In the genomic region with DNA sequence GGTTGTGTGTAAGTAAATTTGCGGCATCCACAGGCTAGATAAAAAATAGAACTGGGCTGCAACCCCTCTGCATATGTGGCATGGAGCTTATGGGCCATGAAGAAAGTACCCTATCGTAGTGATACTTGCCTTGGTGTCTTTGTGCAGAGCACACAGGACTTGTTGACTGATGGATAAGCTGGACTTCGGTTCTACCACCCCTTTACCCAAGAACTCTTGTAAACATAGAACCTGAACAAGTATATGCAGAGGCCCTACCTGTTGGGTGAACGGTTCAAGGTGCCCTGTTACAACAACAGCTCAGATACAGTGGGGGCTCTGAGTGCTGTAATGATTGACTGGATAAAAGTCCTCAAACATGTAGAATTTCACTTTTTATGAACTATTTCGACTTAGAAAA, we compare ENCODE assay signal across 36 cellular contexts. TPM values are rescaled to one million over a fixed set of nuclear protein-coding genes. Genes with fewer than 3 reads are reported as not detected.
A peak's percentile ranks its signal among the peaks of the same experiment; 100 is the strongest.
DNase-seq lines count a peak whose midpoint lies in the region; ATAC-seq, FAIRE-seq and TF ChIP-seq lines count a peak whose summit lies in the region.
"Had no signal": no experiment of that assay in that cellular context is flagged by ENCODE, and none has a peak within 500 bp of the region (broad histone marks: within the 10 kb centered on the region; RNA-seq: fewer than 3 reads in every experiment).

No MANE protein-coding gene starts in this region.

- H2AFZ ChIP-seq in HepG2 (ENCODE audit: low read length): no peak overlapping the region

- H3K4me3 Mint-ChIP-seq in neural crest cell: no peak overlapping the region
- H3K4me3 Mint-ChIP-seq in progenitor cell of endocrine pancreas (ENCODE audit: low read depth): no peak overlapping the region
- H3K4me3 Mint-ChIP-seq: B cell; CD14-positive monocyte; CD4-positive, alpha-beta memory T cell; CD4-positive, alpha-beta T cell; CD8-positive, alpha-beta T cell had no signal

- intact Hi-C loops in HepG2 (cut with micrococcal nuclease; ENCODE audit: unreplicated experiment): loop anchor here (2.0 kb wide), 1 partner anchor 81 kb away; no protein-coding TSS in a partner anchor
- intact Hi-C loops in right lobe of liver (cut with DNase I): loop anchor here in 1 of 2 donors (10.0 kb wide), 1 partner anchor 171 kb away; no protein-coding TSS in a partner anchor
- intact Hi-C loops in Panc1 (cut with micrococcal nuclease; ENCODE audit: unreplicated experiment): no loop called here

- H3K27ac Mint-ChIP-seq in neural crest cell (ENCODE audit: unreplicated experiment) (peak overlapping the region; percentile 39), progenitor cell of endocrine pancreas (peak overlapping the region; percentile 13)
- H3K27ac Mint-ChIP-seq: B cell; CD14-positive monocyte; CD4-positive, alpha-beta T cell; CD8-positive, alpha-beta memory T cell; CD8-positive, alpha-beta T cell had no signal

- peaks cover 30% of the 10 kb centered on the region for H3K79me2 ChIP-seq in HepG2 (ENCODE audit: insufficient read depth, low read length)

- ATAC-seq in HepG2 (peak; percentile 68), right lobe of liver (no peak), Panc1 (no peak)
- ATAC-seq: A549; CD8-positive, alpha-beta T cell had no signal

- H3K27ac ChIP-seq in HepG2 (ENCODE audit: extremely low read length, insufficient read depth, low read length): peak overlapping the region; percentile 59
- no peak overlapping the region for H3K27ac ChIP-seq in right lobe of liver
- H3K27ac ChIP-seq in Panc1 (ENCODE audit: low read length): peak overlapping the region; percentile 44; the same call in 1 of the 2 replicates
- H3K27ac ChIP-seq: 22Rv1; A549; BLaER1; BLaER1 treated with 17β-estradiol and CSF1 and Interleukin-3, amounts not matched to agents 10 nM and 100 nM; C4-2B had no signal

- no peak for TF ChIP-seq RAD21 in HepG2 (CRISPR knock-in tag; IDR thresholded peaks at IDR 0.05)

- FAIRE-seq in HepG2 (lab: Jason Lieb, UNC): peak; percentile 83
- FAIRE-seq: A204.1, A549, D721Med had no signal

- 3% methylated on average over 4 of the region's 5 CpGs for WGBS in HepG2 (ENCODE audit: low lambda C conversion rate)
- WGBS in right lobe of liver (ENCODE audit: insufficient coverage, low coverage, low lambda C conversion rate, missing lambda C conversion rate): 58% methylated on average over 5 of the region's 5 CpGs

- H3K36me3 Mint-ChIP-seq in neural crest cell (ENCODE audit: low read depth) (peaks cover 3% of the 10 kb centered on the region), progenitor cell of endocrine pancreas (ENCODE audit: insufficient read depth) (no peaks in the 10 kb centered on the region)
- H3K36me3 Mint-ChIP-seq: CD4-positive, CD25-positive, alpha-beta regulatory T cell had no signal

- peak overlapping the region; percentile 10; the same call in 1 of the 2 replicates for H3K9ac ChIP-seq in HepG2 (ENCODE audit: insufficient read depth, low read depth, low read length)
- H3K9ac ChIP-seq: BLaER1; BLaER1 treated with 17β-estradiol and CSF1 and Interleukin-3, amounts not matched to agents 10 nM and 100 nM had no signal

- POLR2A ChIA-PET in HepG2 (lab: Yijun Ruan, JAX): interaction anchor here (0.7 to 1.7 kb wide), 5 partner anchors 16 to 259 kb away, joined by 3 to 12 read pairs (median 5); no protein-coding TSS in a partner anchor
- POLR2A ChIA-PET in Panc1 (lab: Charles Lee): no interaction called here

- no TSS peak for BruUV-seq in HepG2 (replicated peaks; lab: Mats Ljungman, UMichigan)
- BruUV-seq in Panc1 (replicated peaks; lab: Mats Ljungman, UMichigan): no TSS peak

- in situ Hi-C loops in HepG2 (cut with HindIII; ENCODE audit: extremely low pct_ligation_motif_present, low pct_unique_long_range_greater_than_20kb): loop anchor here (25.0 kb wide), 1 partner anchor 713 kb away; no protein-coding TSS in a partner anchor
- in situ Hi-C loops in Panc1 (cut with HindIII; ENCODE audit: low pct_unique_long_range_greater_than_20kb, low sequenced_read_pairs): no loop called here

- H3K4me1 Mint-ChIP-seq in neural crest cell (peaks cover 11% of the 10 kb centered on the region), progenitor cell of endocrine pancreas (ENCODE audit: low read depth) (peaks cover 3% of the 10 kb centered on the region)

- H3K27me3 Mint-ChIP-seq in neural crest cell (ENCODE audit: low read depth) (peaks cover 6% of the 10 kb centered on the region), progenitor cell of endocrine pancreas (no peaks in the 10 kb centered on the region)

- H3K9me3 Mint-ChIP-seq in neural crest cell: no peaks in the 10 kb centered on the region
- H3K9me3 Mint-ChIP-seq in progenitor cell of endocrine pancreas (ENCODE audit: low read depth): no peaks in the 10 kb centered on the region
- H3K9me3 Mint-ChIP-seq: CD4-positive, alpha-beta memory T cell; CD4-positive, alpha-beta T cell; CD8-positive, alpha-beta T cell had no signal

- H3K4me1 ChIP-seq in HepG2 (ENCODE audit: insufficient read depth, low read length): peaks cover 38% of the 10 kb centered on the region
- peaks cover 0 to 6% (median 0%) of the 10 kb centered on the region in 4 donors for H3K4me1 ChIP-seq in right lobe of liver
- peaks cover 12% of the 10 kb centered on the region for H3K4me1 ChIP-seq in Panc1 (ENCODE audit: control insufficient read depth, insufficient read depth, low read length)
- H3K4me1 ChIP-seq: BE2C had no signal

- H3K27me3 ChIP-seq in HepG2 (ENCODE audit: control insufficient read depth in 1 of 2, insufficient read depth in 2 of 2, low read length in 2 of 2) (no peaks in the 10 kb centered on the region; a peak in 1 of 5 replicates), right lobe of liver (no peaks in the 10 kb centered on the region), Panc1 (ENCODE audit: control insufficient read depth, insufficient read depth, low read length) (no peaks in the 10 kb centered on the region)
- H3K27me3 ChIP-seq: BE2C had no signal

- TF ChIP-seq POLR2A in HepG2 (IDR thresholded peaks at IDR 0.05; ENCODE audit: insufficient read depth in 1 of 2, low read depth in 2 of 2, low read length in 2 of 2): no peak
- no peak for TF ChIP-seq POLR2A in right lobe of liver (IDR thresholded peaks at IDR 0.05)

- no peak for TF ChIP-seq CTCF in HepG2 (CRISPR knock-in tag; IDR thresholded peaks at IDR 0.05)
- no peak for TF ChIP-seq CTCF in right lobe of liver (IDR thresholded peaks at IDR 0.05)
- TF ChIP-seq CTCF in Panc1 (IDR thresholded peaks at IDR 0.05): no peak
- TF ChIP-seq CTCF in neural crest cell (conservative IDR thresholded peaks at IDR 0.05): no peak
- no peak for TF ChIP-seq CTCF in progenitor cell of endocrine pancreas (IDR thresholded peaks at IDR 0.05; ENCODE audit: unreplicated experiment)

- CTCF ChIA-PET in HepG2 (lab: Yijun Ruan, JAX; ENCODE audit: low intra/inter-chr PET ratio, low total read pairs) (no interaction called here), Panc1 (lab: Charles Lee) (interaction anchor here (1.3 kb wide), 1 partner anchor 10 kb away, joined by 5 read pairs; no protein-coding TSS in a partner anchor)

- no peaks in the 10 kb centered on the region for H4K20me1 ChIP-seq in HepG2 (ENCODE audit: insufficient read depth, low read length)
- H4K20me1 ChIP-seq: BLaER1 had no signal

- no peak overlapping the region; a peak in 1 of 6 replicates for H3K4me3 ChIP-seq in HepG2 (replicated peaks in 1 of 3; ENCODE audit: insufficient read depth in 1 of 3, low read depth in 2 of 3, low read length in 3 of 3)
- no peak overlapping the region for H3K4me3 ChIP-seq in right lobe of liver
- no peak overlapping the region for H3K4me3 ChIP-seq in Panc1 (ENCODE audit: low read depth in 2 of 2, low read length in 2 of 2)
- H3K4me3 ChIP-seq: A549; BLaER1; BLaER1 treated with 17β-estradiol and CSF1 and Interleukin-3, amounts not matched to agents 10 nM and 100 nM had no signal

- DNase-seq in HepG2 (ENCODE audit: low spot score) (peak; percentile 95), right lobe of liver (no peak), Panc1 (ENCODE audit: low read depth, low spot score) (no peak), neural crest cell (ENCODE audit: low read depth, low spot score) (no peak), progenitor cell of endocrine pancreas (ENCODE audit: low spot score, unreplicated experiment) (no peak), AML-193 (lab: John Stamatoyannopoulos, UW) (no peak)
- no peak for DNase-seq in activated CD8-positive, alpha-beta memory T cell treated with anti-CD3 and anti-CD28 coated beads for 24 hours
- DNase-seq in stimulated activated CD4-positive, alpha-beta T cell treated with anti-CD3 and anti-CD28 coated beads, Interleukin-4, amount 100 ng/mL, for 24 hours: no peak
- DNase-seq: 8988T; ACHN; BE2C; C1 segment of cervical spinal cord; Caco-2; Calu3; CD4-positive, alpha-beta memory T cell; CD4-positive, alpha-beta T cell; CD4-positive, CD25-positive, alpha-beta regulatory T cell; CD8-positive, alpha-beta memory T cell; CD8-positive, alpha-beta T cell; COR-L47; DMS 273 treated with DMSO at 0.1 percent for 48 hours; DMS153; DMS53; DMS79; DMS79 treated with DMSO at 0.1 percent for 48 hours; DND-41; EL had no signal

- peak overlapping the region; percentile 49 for H3K4me2 ChIP-seq in HepG2 (ENCODE audit: low read depth, low read length)
- H3K4me2 ChIP-seq: A549; BLaER1; BLaER1 treated with 17β-estradiol and CSF1 and Interleukin-3, amounts not matched to agents 10 nM and 100 nM had no signal

- H3K36me3 ChIP-seq in HepG2 (replicated peaks in 1 of 2; ENCODE audit: control insufficient read depth in 1 of 2, insufficient read depth in 2 of 2, low read length in 2 of 2) (no peaks in the 10 kb centered on the region), right lobe of liver (no peaks in the 10 kb centered on the region), Panc1 (ENCODE audit: control insufficient read depth, insufficient read depth, low read length) (no peaks in the 10 kb centered on the region)
- H3K36me3 ChIP-seq: BE2C; BLaER1; BLaER1 treated with 17β-estradiol and CSF1 and Interleukin-3, amounts not matched to agents 10 nM and 100 nM had no signal

- no peaks in the 10 kb centered on the region for H3K9me3 ChIP-seq in HepG2 (ENCODE audit: low read length)
- H3K9me3 ChIP-seq in right lobe of liver: no peaks in the 10 kb centered on the region
- no peaks in the 10 kb centered on the region for H3K9me3 ChIP-seq in Panc1 (ENCODE audit: control insufficient read depth, insufficient read depth, low read depth, low read length)
- H3K9me3 ChIP-seq: A549; BE2C; BLaER1; BLaER1 treated with 17β-estradiol and CSF1 and Interleukin-3, amounts not matched to agents 10 nM and 100 nM; Caco-2 had no signal

- TF ChIP-seq EP300 in HepG2 (IDR thresholded peaks at IDR 0.05; ENCODE audit: low read depth in 2 of 2, low read length in 2 of 2) (peak in 1 of 2 experiments; percentile 94; a peak in 2 of 4 replicates), HepG2 (CRISPR knock-in tag; IDR thresholded peaks at IDR 0.05; ENCODE audit: borderline replicate concordance) (peak; percentile 75)

RNA-seq across cellular contexts. Expression of a gene that starts 3.0 kb away (rescaled TPM):
- total RNA-seq in HepG2 (2016; rRNA removed; fragmentation: Illumina TruSeq; extraction: Trizol) (51.4 and 68.7 TPM in 2 replicates), right lobe of liver (10 to 100 TPM; 32.5 to 46.3 (median 44.1) TPM), Panc1 (2021; ENCODE audit: unreplicated experiment) (61.8 TPM), neural crest cell (45.3 and 51.5 TPM in 2 replicates), progenitor cell of endocrine pancreas (138 and 154 TPM in 2 replicates)
- total RNA-seq in HepG2 (2016; cell fraction: cytosol; rRNA removed; fragmentation: Illumina TruSeq; extraction: Trizol; ENCODE audit: low read depth): 8.1 and 10.5 TPM in 2 replicates
- total RNA-seq in HepG2 (2016; cell fraction: insoluble cytoplasmic fraction; rRNA removed; fragmentation: Illumina TruSeq; extraction: Trizol): 51.6 and 65.3 TPM in 2 replicates
- 23.6 and 26.4 TPM in 2 replicates for total RNA-seq in HepG2 (2016; cell fraction: membrane; rRNA removed; fragmentation: Illumina TruSeq; extraction: Trizol)
- 111 and 112 TPM in 2 replicates for total RNA-seq in HepG2 (2016; cell fraction: nucleus; rRNA removed; fragmentation: Illumina TruSeq; extraction: Trizol)
- 42.1 and 43.8 TPM in 2 replicates for polyA plus RNA-seq in HepG2 (2011; rRNA removed)
- polyA plus RNA-seq in HepG2 (2011; cell fraction: cytosol; rRNA removed): 21.7 and 35.6 TPM in 2 replicates
- polyA plus RNA-seq in HepG2 (2011; cell fraction: nucleus; rRNA removed): 35.4 and 41.4 TPM in 2 replicates
- polyA plus RNA-seq in HepG2 (2012): 45.1 and 63.2 TPM in 2 replicates
- 1.6 TPM in 2 replicates for polyA plus RNA-seq in HepG2 (2016; cell fraction: cytosol; fragmentation: Illumina TruSeq; extraction: Trizol; ENCODE audit: low read depth)
- 39.9 and 43.3 TPM in 2 replicates for polyA plus RNA-seq in HepG2 (2016; cell fraction: insoluble cytoplasmic fraction; fragmentation: Illumina TruSeq; extraction: Trizol; ENCODE audit: low read depth)
- 7.6 and 7.9 TPM in 2 replicates for polyA plus RNA-seq in HepG2 (2016; cell fraction: membrane; fragmentation: Illumina TruSeq; extraction: Trizol; ENCODE audit: low read depth)
- polyA plus RNA-seq in HepG2 (2016; cell fraction: nucleus; fragmentation: Illumina TruSeq; extraction: Trizol; ENCODE audit: insufficient read depth, low read depth): 106 and 117 TPM in 2 replicates
- 187 and 243 TPM in 2 replicates for polyA minus RNA-seq in HepG2 (2011; rRNA and poly(A)+ RNA removed; ENCODE audit: low replicate concordance)
- 60.2 and 70.2 TPM in 2 replicates for polyA minus RNA-seq in HepG2 (2011; cell fraction: cytosol; rRNA and poly(A)+ RNA removed)
- polyA minus RNA-seq in HepG2 (2011; cell fraction: nucleus; rRNA and poly(A)+ RNA removed): 201 and 210 TPM in 2 replicates
- 71.4 TPM for polyA plus RNA-seq in Panc1 (2012; ENCODE audit: insufficient read length)

RNA-seq across cellular contexts. Expression of a gene that starts 30.9 kb away (rescaled TPM):
- total RNA-seq in HepG2 (2016; rRNA removed; fragmentation: Illumina TruSeq; extraction: Trizol): 37.2 and 65.8 TPM in 2 replicates
- total RNA-seq in HepG2 (2016; cell fraction: cytosol; rRNA removed; fragmentation: Illumina TruSeq; extraction: Trizol; ENCODE audit: low read depth): 2.5 and 2.7 TPM in 2 replicates
- 38.6 and 65.0 TPM in 2 replicates for total RNA-seq in HepG2 (2016; cell fraction: insoluble cytoplasmic fraction; rRNA removed; fragmentation: Illumina TruSeq; extraction: Trizol)
- 15.9 and 19.0 TPM in 2 replicates for total RNA-seq in HepG2 (2016; cell fraction: membrane; rRNA removed; fragmentation: Illumina TruSeq; extraction: Trizol)
- total RNA-seq in HepG2 (2016; cell fraction: nucleus; rRNA removed; fragmentation: Illumina TruSeq; extraction: Trizol): 24.0 and 25.6 TPM in 2 replicates
- polyA plus RNA-seq in HepG2 (2011; rRNA removed): 12.7 and 14.8 TPM in 2 replicates
- polyA plus RNA-seq in HepG2 (2011; cell fraction: cytosol; rRNA removed): 7.8 and 14.4 TPM in 2 replicates
- polyA plus RNA-seq in HepG2 (2011; cell fraction: nucleus; rRNA removed): 4.2 and 7.4 TPM in 2 replicates
- polyA plus RNA-seq in HepG2 (2012): 10.3 and 13.4 TPM in 2 replicates
- polyA plus RNA-seq in HepG2 (2016; cell fraction: cytosol; fragmentation: Illumina TruSeq; extraction: Trizol; ENCODE audit: low read depth): 0.89 and 0.90 TPM in 2 replicates
- polyA plus RNA-seq in HepG2 (2016; cell fraction: insoluble cytoplasmic fraction; fragmentation: Illumina TruSeq; extraction: Trizol; ENCODE audit: low read depth): 27.1 and 30.5 TPM in 2 replicates
- polyA plus RNA-seq in HepG2 (2016; cell fraction: membrane; fragmentation: Illumina TruSeq; extraction: Trizol; ENCODE audit: low read depth): 4.4 and 4.8 TPM in 2 replicates
- polyA plus RNA-seq in HepG2 (2016; cell fraction: nucleus; fragmentation: Illumina TruSeq; extraction: Trizol; ENCODE audit: insufficient read depth, low read depth): 17.5 and 19.5 TPM in 2 replicates
- polyA minus RNA-seq in HepG2 (2011; rRNA and poly(A)+ RNA removed; ENCODE audit: low replicate concordance): 6.7 and 16.3 TPM in 2 replicates
- 18.3 and 20.3 TPM in 2 replicates for polyA minus RNA-seq in HepG2 (2011; cell fraction: cytosol; rRNA and poly(A)+ RNA removed)
- polyA minus RNA-seq in HepG2 (2011; cell fraction: nucleus; rRNA and poly(A)+ RNA removed): 29.6 and 31.1 TPM in 2 replicates
- 10 to 100 TPM; 22.6 to 33.2 (median 27.1) TPM for total RNA-seq in right lobe of liver
- 44.2 TPM for total RNA-seq in Panc1 (2021; ENCODE audit: unreplicated experiment)
- 4.6 TPM for polyA plus RNA-seq in Panc1 (2012; ENCODE audit: insufficient read length)
- total RNA-seq in neural crest cell: 33.2 and 34.0 TPM in 2 replicates
- total RNA-seq in progenitor cell of endocrine pancreas: 36.5 and 38.2 TPM in 2 replicates

Comparison
In these comparisons a context has a peak if more than half of its experiments do, and no peak if none do; other contexts are left out.
1. H3K27ac ChIP-seq: peak in HepG2 (single experiment) and Panc1 (single experiment); none in right lobe of liver (0 of 3).